In the genomic region with DNA sequence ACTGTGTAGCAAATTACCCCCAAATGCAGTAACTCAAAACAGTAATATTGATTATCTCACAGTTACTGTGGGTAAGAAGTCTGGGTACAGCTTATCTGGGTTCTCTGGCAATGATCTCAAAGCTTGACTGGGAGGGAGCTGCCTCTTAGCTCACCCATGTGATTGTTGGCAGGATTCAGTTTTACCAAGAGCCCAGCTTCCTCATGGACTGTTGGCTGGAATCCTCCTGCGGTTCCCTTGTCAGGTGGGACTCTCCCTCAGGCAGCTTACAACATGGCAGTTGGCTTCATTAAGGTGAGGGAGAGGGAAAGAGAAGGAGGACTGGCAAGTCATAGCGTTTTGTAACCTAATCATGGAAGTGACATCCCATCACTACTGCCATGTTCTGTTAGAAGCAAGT, we compare ENCODE assay signal across 16 cellular contexts.
DNase-seq lines count a peak whose midpoint lies in the region; ATAC-seq and TF ChIP-seq lines count a peak whose summit lies in the region.
"Had no signal": no experiment of that assay in that cellular context is flagged by ENCODE, and none has a peak within 500 bp of the region (broad histone marks: within the 10 kb centered on the region; RNA-seq: fewer than 3 reads in every experiment).

No MANE protein-coding gene starts in this region.

- H3K36me3 ChIP-seq in body of pancreas (replicated peaks in 1 of 2; ENCODE audit: insufficient read depth in 1 of 2, low read depth in 2 of 2) = no peaks in the 10 kb centered on the region
- H3K36me3 ChIP-seq: BLaER1, HAP-1 had no signal

- H3K4me3 ChIP-seq in body of pancreas = no peak overlapping the region
- H3K4me3 ChIP-seq: BLaER1, HAP-1 had no signal

- WGBS in body of pancreas, 2 donors = 36 to 46% methylated on average over 2 of the region's 2 CpGs

- no peaks in the 10 kb centered on the region for H3K27me3 ChIP-seq in body of pancreas
- H3K27me3 ChIP-seq: BLaER1 had no signal

- peak; percentile 18 for DNase-seq in DMS 273 (lab: John Stamatoyannopoulos, UW; ENCODE audit: unreplicated experiment)
- no peak for DNase-seq in DMS 273 treated with DMSO at 0.1 percent for 48 hours (lab: John Stamatoyannopoulos, UW)
- DNase-seq in Daoy (ENCODE audit: low read depth) = peak; percentile 14
- peak in 2 of 4 donors; percentile 13 to 19 for DNase-seq in body of pancreas
- DNase-seq: Caco-2; CD4-positive, CD25-positive, alpha-beta regulatory T cell; CD8-positive, alpha-beta T cell; DMS53; DMS79 treated with DMSO at 0.1 percent for 48 hours; GOT3 had no signal

- no peak overlapping the region for H3K27ac ChIP-seq in body of pancreas
- H3K27ac ChIP-seq: 22Rv1, BLaER1, C4-2B had no signal

- ATAC-seq in body of pancreas (peak; percentile 55), GM21723 (IDR thresholded peaks at IDR 0.05; ENCODE audit: unreplicated experiment) (no peak), GM21381 (IDR thresholded peaks at IDR 0.05; ENCODE audit: unreplicated experiment) (no peak)
- ATAC-seq: CD8-positive, alpha-beta T cell had no signal

- no peak for TF ChIP-seq CTCF in body of pancreas (IDR thresholded peaks at IDR 0.05)

- no peaks in the 10 kb centered on the region for H3K9me3 ChIP-seq in body of pancreas
- H3K9me3 ChIP-seq: BLaER1, Caco-2, HAP-1 had no signal

- no peaks in the 10 kb centered on the region for H3K4me1 ChIP-seq in body of pancreas
- H3K4me1 ChIP-seq: BLaER1, Caco-2, HAP-1 had no signal

- no peak for TF ChIP-seq POLR2A in body of pancreas (IDR thresholded peaks at IDR 0.05)

- intact Hi-C loops in body of pancreas (cut with DNase I) = no loop called here
